Comparison of ENCODE assay signal across 25 cellular contexts in genomic region chr10:86102446-86102845, GRCh38.
"Had no signal": no experiment of that assay in that cellular context is flagged by ENCODE, and none has a peak within 500 bp of the region (broad histone marks: within the 10 kb centered on the region; RNA-seq: fewer than 3 reads in every experiment).

No MANE protein-coding gene starts in this region.

- ATAC-seq: activated CD8-positive, alpha-beta T cell treated with anti-CD3 and anti-CD28 coated beads, Interleukin-2, amount 10 ng/mL, durations not matched to agents 7 days and 5 days had no signal

- H3K27ac ChIP-seq: adrenal gland, breast epithelium, SK-N-MC had no signal

- H3K27ac Mint-ChIP-seq: activated CD8-positive, alpha-beta T cell treated with anti-CD3 and anti-CD28 coated beads, Interleukin-2, amount 10 ng/mL, durations not matched to agents 7 days and 5 days; activated naive CD8-positive, alpha-beta T cell treated with anti-CD3 and anti-CD28 coated beads, Interleukin-2, amount 10 ng/mL, durations not matched to agents 7 days and 5 days; WTC11 had no signal

- H3K4me1 ChIP-seq: adrenal gland, breast epithelium had no signal

- DNase-seq: activated CD4-positive, alpha-beta T cell treated with anti-CD3 and anti-CD28 coated beads for 48 hours; activated CD4-positive, alpha-beta T cell treated with anti-CD3 and anti-CD28 coated beads, Interleukin-2, amount 50 U/mL, for 4 hours; activated CD4-positive, CD25-positive, alpha-beta regulatory T cell treated with anti-CD3 and anti-CD28 coated beads, Interleukin-2, amount 50 U/mL, for 72 hours; activated CD8-positive, alpha-beta memory T cell treated with anti-CD3 and anti-CD28 coated beads, Interleukin-2, amount 50 U/mL, for 48 hours; activated CD8-positive, alpha-beta T cell treated with anti-CD3 and anti-CD28 coated beads, Interleukin-2, amount 10 ng/mL, durations not matched to agents 7 days and 5 days; activated naive CD4-positive, alpha-beta T cell treated with anti-CD3 and anti-CD28 coated beads, Interleukin-2, amount 50 U/mL, for 16 hours; activated naive CD8-positive, alpha-beta T cell treated with anti-CD3 and anti-CD28 coated beads, Interleukin-2, amount 10 ng/mL, durations not matched to agents 7 days and 5 days; activated T-cell treated with anti-CD3 and anti-CD28 coated beads, Interleukin-2, amount 50 U/mL, for 1 hour; adrenal gland; anterior cingulate cortex; central memory CD4-positive, alpha-beta T cell; IMR-90; Kasumi-1; KBM-7; NCI-H1048; NCI-H1417 treated with DMSO at 0.1 percent for 48 hours; NCI-H1694; NCI-H2029; NCI-H2107; NCI-H2171 treated with DMSO at 0.1 percent for 48 hours; NCI-H524; SW 1271 had no signal

- H3K4me3 Mint-ChIP-seq: activated CD8-positive, alpha-beta T cell treated with anti-CD3 and anti-CD28 coated beads, Interleukin-2, amount 10 ng/mL, durations not matched to agents 7 days and 5 days; activated naive CD8-positive, alpha-beta T cell treated with anti-CD3 and anti-CD28 coated beads, Interleukin-2, amount 10 ng/mL, durations not matched to agents 7 days and 5 days; WTC11 had no signal

- H3K36me3 Mint-ChIP-seq: activated naive CD8-positive, alpha-beta T cell treated with anti-CD3 and anti-CD28 coated beads, Interleukin-2, amount 10 ng/mL, durations not matched to agents 7 days and 5 days; WTC11 had no signal

- H3K27me3 Mint-ChIP-seq: activated naive CD8-positive, alpha-beta T cell treated with anti-CD3 and anti-CD28 coated beads, Interleukin-2, amount 10 ng/mL, durations not matched to agents 7 days and 5 days had no signal

- H3K9me3 ChIP-seq: adrenal gland, breast epithelium had no signal

- H3K4me3 ChIP-seq: adrenal gland, breast epithelium, SK-N-MC had no signal

- H3K27me3 ChIP-seq: adrenal gland, breast epithelium had no signal

- H3K4me1 Mint-ChIP-seq: activated naive CD8-positive, alpha-beta T cell treated with anti-CD3 and anti-CD28 coated beads, Interleukin-2, amount 10 ng/mL, durations not matched to agents 7 days and 5 days; WTC11 had no signal

- H3K36me3 ChIP-seq: adrenal gland, breast epithelium had no signal

- H3K9me3 Mint-ChIP-seq: activated naive CD8-positive, alpha-beta T cell treated with anti-CD3 and anti-CD28 coated beads, Interleukin-2, amount 10 ng/mL, durations not matched to agents 7 days and 5 days had no signal
